22 cellular contexts compared by ENCODE assay signal in genomic region chr2:71532327-71532726, GRCh38.
"Had no signal": no experiment of that assay in that cellular context is flagged by ENCODE, and none has a peak within 500 bp of the region (broad histone marks: within the 10 kb centered on the region; RNA-seq: fewer than 3 reads in every experiment).

No MANE protein-coding gene starts in this region.

- H3K36me3 ChIP-seq: breast epithelium, colonic mucosa, thyroid gland had no signal

- H3K9me3 ChIP-seq: breast epithelium, colonic mucosa, gastroesophageal sphincter, right lobe of liver, thyroid gland had no signal

- H3K4me3 ChIP-seq: breast epithelium, colonic mucosa, dorsolateral prefrontal cortex, gastroesophageal sphincter, right lobe of liver, smooth muscle cell, thyroid gland had no signal

- DNase-seq: activated CD4-positive, alpha-beta T cell treated with anti-CD3 and anti-CD28 coated beads for 4 hours; activated CD4-positive, alpha-beta T cell treated with anti-CD3 and anti-CD28 coated beads, Interleukin-2, amount 50 U/mL, for 48 hours; activated CD4-positive, CD25-positive, alpha-beta regulatory T cell; activated CD8-positive, alpha-beta memory T cell treated with anti-CD3 and anti-CD28 coated beads, Interleukin-2, amount 50 U/mL, for 48 hours; activated gamma-delta T cell; activated T-cell treated with anti-CD3 and anti-CD28 coated beads, Interleukin-2, amount 50 U/mL, for 48 hours; colonic mucosa; dorsolateral prefrontal cortex; effector memory CD8-positive, alpha-beta T cell; hypothalamus; left cardiac atrium; occipital lobe; stimulated activated CD4-positive, alpha-beta T cell treated with anti-CD3 and anti-CD28 coated beads, Interleukin-2, amount 100 ng/mL, for 48 hours; stimulated activated CD8-positive, alpha-beta memory T cell treated with anti-CD3 and anti-CD28 coated beads, Interleukin-4, amount 100 ng/mL, for 48 hours; stimulated activated naive B cell treated with anti-CD40 and anti-IgM and Interleukin-4, amounts not matched to agents 10 μg/mL and 1 μg/mL and 100 μg/mL, for 72 hours; SW 1271; T-helper 17 cell; thyroid gland had no signal

- H3K4me1 ChIP-seq: breast epithelium, colonic mucosa, gastroesophageal sphincter, thyroid gland had no signal

- H3K27me3 ChIP-seq: colonic mucosa, gastroesophageal sphincter, right lobe of liver, thyroid gland had no signal

- H3K27ac ChIP-seq: breast epithelium, colonic mucosa, dorsolateral prefrontal cortex, gastroesophageal sphincter, right lobe of liver, thyroid gland had no signal

- H3K4me2 ChIP-seq: smooth muscle cell had no signal

- ATAC-seq: effector memory CD8-positive, alpha-beta T cell; gastroesophageal sphincter; left cardiac atrium; stimulated activated naive B cell treated with anti-CD40 and anti-IgM and Interleukin-4, amounts not matched to agents 10 μg/mL and 1 μg/mL and 100 μg/mL, for 72 hours; T-helper 17 cell had no signal
